ENCODE assay signal across 1 cellular context in genomic region chr6:44257007-44257752, GRCh38.
A peak's percentile ranks its signal among the peaks of the same experiment; 100 is the strongest.
TF ChIP-seq lines count a peak whose summit lies in the region.

A gene with protein sequence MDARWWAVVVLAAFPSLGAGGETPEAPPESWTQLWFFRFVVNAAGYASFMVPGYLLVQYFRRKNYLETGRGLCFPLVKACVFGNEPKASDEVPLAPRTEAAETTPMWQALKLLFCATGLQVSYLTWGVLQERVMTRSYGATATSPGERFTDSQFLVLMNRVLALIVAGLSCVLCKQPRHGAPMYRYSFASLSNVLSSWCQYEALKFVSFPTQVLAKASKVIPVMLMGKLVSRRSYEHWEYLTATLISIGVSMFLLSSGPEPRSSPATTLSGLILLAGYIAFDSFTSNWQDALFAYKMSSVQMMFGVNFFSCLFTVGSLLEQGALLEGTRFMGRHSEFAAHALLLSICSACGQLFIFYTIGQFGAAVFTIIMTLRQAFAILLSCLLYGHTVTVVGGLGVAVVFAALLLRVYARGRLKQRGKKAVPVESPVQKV (minus strand): TSS chr6:44257528. CDS start chr6:44257410, 118 bp downstream.

TF ChIP-seq in K562, 482 proteins besides CTCF, POLR2A, EP300 and RAD21 (continued from another document and continues in another):
- TF ChIP-seq, protein P1, sequence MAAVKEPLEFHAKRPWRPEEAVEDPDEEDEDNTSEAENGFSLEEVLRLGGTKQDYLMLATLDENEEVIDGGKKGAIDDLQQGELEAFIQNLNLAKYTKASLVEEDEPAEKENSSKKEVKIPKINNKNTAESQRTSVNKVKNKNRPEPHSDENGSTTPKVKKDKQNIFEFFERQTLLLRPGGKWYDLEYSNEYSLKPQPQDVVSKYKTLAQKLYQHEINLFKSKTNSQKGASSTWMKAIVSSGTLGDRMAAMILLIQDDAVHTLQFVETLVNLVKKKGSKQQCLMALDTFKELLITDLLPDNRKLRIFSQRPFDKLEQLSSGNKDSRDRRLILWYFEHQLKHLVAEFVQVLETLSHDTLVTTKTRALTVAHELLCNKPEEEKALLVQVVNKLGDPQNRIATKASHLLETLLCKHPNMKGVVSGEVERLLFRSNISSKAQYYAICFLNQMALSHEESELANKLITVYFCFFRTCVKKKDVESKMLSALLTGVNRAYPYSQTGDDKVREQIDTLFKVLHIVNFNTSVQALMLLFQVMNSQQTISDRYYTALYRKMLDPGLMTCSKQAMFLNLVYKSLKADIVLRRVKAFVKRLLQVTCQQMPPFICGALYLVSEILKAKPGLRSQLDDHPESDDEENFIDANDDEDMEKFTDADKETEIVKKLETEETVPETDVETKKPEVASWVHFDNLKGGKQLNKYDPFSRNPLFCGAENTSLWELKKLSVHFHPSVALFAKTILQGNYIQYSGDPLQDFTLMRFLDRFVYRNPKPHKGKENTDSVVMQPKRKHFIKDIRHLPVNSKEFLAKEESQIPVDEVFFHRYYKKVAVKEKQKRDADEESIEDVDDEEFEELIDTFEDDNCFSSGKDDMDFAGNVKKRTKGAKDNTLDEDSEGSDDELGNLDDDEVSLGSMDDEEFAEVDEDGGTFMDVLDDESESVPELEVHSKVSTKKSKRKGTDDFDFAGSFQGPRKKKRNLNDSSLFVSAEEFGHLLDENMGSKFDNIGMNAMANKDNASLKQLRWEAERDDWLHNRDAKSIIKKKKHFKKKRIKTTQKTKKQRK (IDR thresholded peaks at IDR 0.05; ENCODE audit: borderline replicate concordance, low read depth, low read length), result no peak
- TF ChIP-seq ASH1L (IDR thresholded peaks at IDR 0.05; ENCODE audit: borderline replicate concordance, low read depth, partially characterized antibody) (no peak), ZNF431 (CRISPR knock-in tag; IDR thresholded peaks at IDR 0.05) (peak; percentile 71), SUPT5H (IDR thresholded peaks at IDR 0.05) (peak; percentile 70), DNMT1 (IDR thresholded peaks at IDR 0.05) (no peak), NFXL1 (CRISPR knock-in tag; IDR thresholded peaks at IDR 0.05) (no peak), HSF4 (CRISPR knock-in tag; IDR thresholded peaks at IDR 0.05; ENCODE audit: borderline replicate concordance) (no peak), TFAM (CRISPR knock-in tag; conservative IDR thresholded peaks at IDR 0.05) (no peak), CSDE1 (IDR thresholded peaks at IDR 0.05) (no peak), MCM7 (IDR thresholded peaks at IDR 0.05) (no peak), TCF7 (IDR thresholded peaks at IDR 0.05; ENCODE audit: borderline replicate concordance) (no peak), POLR3A (IDR thresholded peaks at IDR 0.05; ENCODE audit: borderline replicate concordance, extremely low read depth, insufficient read depth, insufficient read length) (no peak), HDAC3 (IDR thresholded peaks at IDR 0.05; ENCODE audit: borderline replicate concordance, partially characterized antibody) (no peak), MYBL2 (IDR thresholded peaks at IDR 0.05; ENCODE audit: low read depth) (no peak), MYBL2 (CRISPR knock-in tag; IDR thresholded peaks at IDR 0.05; ENCODE audit: borderline replicate concordance) (no peak), RBM17 (IDR thresholded peaks at IDR 0.05; ENCODE audit: borderline replicate concordance, low read depth, low read length) (no peak), ZEB2 (IDR thresholded peaks at IDR 0.05) (no peak), SMAD3 (CRISPR knock-in tag; conservative IDR thresholded peaks at IDR 0.05) (no peak), PCBP2 (IDR thresholded peaks at IDR 0.05; ENCODE audit: low read depth, low read length, poor library complexity, severe bottlenecking) (peak; percentile 62), TRIM28 (IDR thresholded peaks at IDR 0.05) (no peak), RBM39 (optimal IDR thresholded peaks at IDR 0.05; ENCODE audit: low read depth, low read length) (no peak), SAFB (IDR thresholded peaks at IDR 0.05; ENCODE audit: borderline replicate concordance, low read depth, low read length) (no peak), BRCA1 (IDR thresholded peaks at IDR 0.05) (no peak), BRCA1 (CRISPR knock-in tag; IDR thresholded peaks at IDR 0.05) (no peak), ZSCAN32 (CRISPR knock-in tag; IDR thresholded peaks at IDR 0.05) (no peak; the same call in 1 of the 2 replicates), MBD1 (CRISPR knock-in tag; IDR thresholded peaks at IDR 0.05) (no peak), KLF10 (CRISPR knock-in tag; IDR thresholded peaks at IDR 0.05) (no peak), STAG1 (CRISPR knock-in tag; IDR thresholded peaks at IDR 0.05; ENCODE audit: borderline replicate concordance) (no peak), GTF2E2 (tag; IDR thresholded peaks at IDR 0.05) (peak; percentile 82; the same call in 1 of the 2 replicates), ZNF644 (tag; IDR thresholded peaks at IDR 0.05; ENCODE audit: low read depth) (no peak), EP400 (IDR thresholded peaks at IDR 0.05) (peak; percentile 92), NFATC3 (IDR thresholded peaks at IDR 0.05) (no peak), FOXJ3 (CRISPR knock-in tag; IDR thresholded peaks at IDR 0.05) (no peak), CXXC5 (CRISPR knock-in tag; IDR thresholded peaks at IDR 0.05) (peak; percentile 92), TCF15 (CRISPR knock-in tag; IDR thresholded peaks at IDR 0.05) (no peak), HNRNPH1 (optimal IDR thresholded peaks at IDR 0.05; ENCODE audit: low read depth, low read length) (no peak), SIRT6 (IDR thresholded peaks at IDR 0.05; ENCODE audit: low read depth, low read length) (no peak), SRSF7 (optimal IDR thresholded peaks at IDR 0.05; ENCODE audit: low read depth, low read length) (no peak), MTA1 (IDR thresholded peaks at IDR 0.05; ENCODE audit: borderline replicate concordance) (peak; percentile 19; the same call in 1 of the 2 replicates), ADNP (tag; IDR thresholded peaks at IDR 0.05) (no peak), TRIM24 (IDR thresholded peaks at IDR 0.05) (peak in 1 of 2 experiments; percentile 54; a peak in 1 of 4 replicates), DMBX1 (CRISPR knock-in tag; IDR thresholded peaks at IDR 0.05; ENCODE audit: borderline replicate concordance) (no peak), ZNF316 (IDR thresholded peaks at IDR 0.05) (peak; percentile 61), ZBTB26 (CRISPR knock-in tag; IDR thresholded peaks at IDR 0.05) (no peak), ZNF140 (CRISPR knock-in tag; IDR thresholded peaks at IDR 0.05) (no peak), BCL6 (CRISPR knock-in tag; IDR thresholded peaks at IDR 0.05) (no peak), MECOM (CRISPR knock-in tag; IDR thresholded peaks at IDR 0.05) (no peak), ZNF347 (CRISPR knock-in tag; IDR thresholded peaks at IDR 0.05; ENCODE audit: low read depth) (no peak), ZNF3 (CRISPR knock-in tag; IDR thresholded peaks at IDR 0.05) (no peak), RHOXF2B (CRISPR knock-in tag; conservative IDR thresholded peaks at IDR 0.05) (no peak), SRSF3 (IDR thresholded peaks at IDR 0.05; ENCODE audit: insufficient read depth, low read length) (no peak), ZNF212 (CRISPR knock-in tag; IDR thresholded peaks at IDR 0.05) (no peak), ARID2 (IDR thresholded peaks at IDR 0.05) (no peak), SLC30A9 (CRISPR knock-in tag; IDR thresholded peaks at IDR 0.05) (no peak), RBM14 (IDR thresholded peaks at IDR 0.05; ENCODE audit: borderline replicate concordance, insufficient read depth, low read depth, low read length) (0 out of 2 replicates have a peak, but pooled peaks have one; percentile 44), CTBP1 (IDR thresholded peaks at IDR 0.05; ENCODE audit: borderline replicate concordance) (peak; percentile 60), MXD1 (CRISPR knock-in tag; IDR thresholded peaks at IDR 0.05; ENCODE audit: borderline replicate concordance, poor library complexity, severe bottlenecking) (peak; percentile 85), FOXP4 (CRISPR knock-in tag; IDR thresholded peaks at IDR 0.05; ENCODE audit: borderline replicate concordance) (peak; percentile 88; the same call in 1 of the 2 replicates), SMARCA4 (IDR thresholded peaks at IDR 0.05) (no peak; the same call in 1 of the 2 replicates), SMARCB1 (IDR thresholded peaks at IDR 0.05; ENCODE audit: insufficient read length, low read depth) (no peak)
- TF ChIP-seq, protein P2, sequence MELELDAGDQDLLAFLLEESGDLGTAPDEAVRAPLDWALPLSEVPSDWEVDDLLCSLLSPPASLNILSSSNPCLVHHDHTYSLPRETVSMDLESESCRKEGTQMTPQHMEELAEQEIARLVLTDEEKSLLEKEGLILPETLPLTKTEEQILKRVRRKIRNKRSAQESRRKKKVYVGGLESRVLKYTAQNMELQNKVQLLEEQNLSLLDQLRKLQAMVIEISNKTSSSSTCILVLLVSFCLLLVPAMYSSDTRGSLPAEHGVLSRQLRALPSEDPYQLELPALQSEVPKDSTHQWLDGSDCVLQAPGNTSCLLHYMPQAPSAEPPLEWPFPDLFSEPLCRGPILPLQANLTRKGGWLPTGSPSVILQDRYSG (tag; conservative IDR thresholded peaks at IDR 0.05; ENCODE audit: low read depth), result no peak
- TF ChIP-seq, protein P3, sequence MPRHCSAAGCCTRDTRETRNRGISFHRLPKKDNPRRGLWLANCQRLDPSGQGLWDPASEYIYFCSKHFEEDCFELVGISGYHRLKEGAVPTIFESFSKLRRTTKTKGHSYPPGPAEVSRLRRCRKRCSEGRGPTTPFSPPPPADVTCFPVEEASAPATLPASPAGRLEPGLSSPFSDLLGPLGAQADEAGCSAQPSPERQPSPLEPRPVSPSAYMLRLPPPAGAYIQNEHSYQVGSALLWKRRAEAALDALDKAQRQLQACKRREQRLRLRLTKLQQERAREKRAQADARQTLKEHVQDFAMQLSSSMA (CRISPR knock-in tag; IDR thresholded peaks at IDR 0.05), result no peak
- TF ChIP-seq, protein P4, sequence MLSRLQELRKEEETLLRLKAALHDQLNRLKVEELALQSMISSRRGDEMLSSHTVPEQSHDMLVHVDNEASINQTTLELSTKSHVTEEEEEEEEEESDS (CRISPR knock-in tag; IDR thresholded peaks at IDR 0.05), result no peak
- TF ChIP-seq, protein P5, sequence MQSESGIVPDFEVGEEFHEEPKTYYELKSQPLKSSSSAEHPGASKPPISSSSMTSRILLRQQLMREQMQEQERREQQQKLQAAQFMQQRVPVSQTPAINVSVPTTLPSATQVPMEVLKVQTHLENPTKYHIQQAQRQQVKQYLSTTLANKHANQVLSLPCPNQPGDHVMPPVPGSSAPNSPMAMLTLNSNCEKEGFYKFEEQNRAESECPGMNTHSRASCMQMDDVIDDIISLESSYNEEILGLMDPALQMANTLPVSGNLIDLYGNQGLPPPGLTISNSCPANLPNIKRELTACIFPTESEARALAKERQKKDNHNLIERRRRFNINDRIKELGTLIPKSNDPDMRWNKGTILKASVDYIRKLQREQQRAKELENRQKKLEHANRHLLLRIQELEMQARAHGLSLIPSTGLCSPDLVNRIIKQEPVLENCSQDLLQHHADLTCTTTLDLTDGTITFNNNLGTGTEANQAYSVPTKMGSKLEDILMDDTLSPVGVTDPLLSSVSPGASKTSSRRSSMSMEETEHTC (IDR thresholded peaks at IDR 0.05), result peak; percentile 62; the same call in 1 of the 2 replicates
- TF ChIP-seq, protein P6, sequence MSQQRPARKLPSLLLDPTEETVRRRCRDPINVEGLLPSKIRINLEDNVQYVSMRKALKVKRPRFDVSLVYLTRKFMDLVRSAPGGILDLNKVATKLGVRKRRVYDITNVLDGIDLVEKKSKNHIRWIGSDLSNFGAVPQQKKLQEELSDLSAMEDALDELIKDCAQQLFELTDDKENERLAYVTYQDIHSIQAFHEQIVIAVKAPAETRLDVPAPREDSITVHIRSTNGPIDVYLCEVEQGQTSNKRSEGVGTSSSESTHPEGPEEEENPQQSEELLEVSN (IDR thresholded peaks at IDR 0.05; ENCODE audit: borderline replicate concordance in 1 of 2, extremely low read depth in 1 of 2, insufficient read depth in 1 of 2, insufficient read length in 1 of 2, low read depth in 1 of 2, low read length in 1 of 2, poor library complexity in 1 of 2, severe bottlenecking in 1 of 2), result peak; percentile 75 to 93
